In the genomic region with DNA sequence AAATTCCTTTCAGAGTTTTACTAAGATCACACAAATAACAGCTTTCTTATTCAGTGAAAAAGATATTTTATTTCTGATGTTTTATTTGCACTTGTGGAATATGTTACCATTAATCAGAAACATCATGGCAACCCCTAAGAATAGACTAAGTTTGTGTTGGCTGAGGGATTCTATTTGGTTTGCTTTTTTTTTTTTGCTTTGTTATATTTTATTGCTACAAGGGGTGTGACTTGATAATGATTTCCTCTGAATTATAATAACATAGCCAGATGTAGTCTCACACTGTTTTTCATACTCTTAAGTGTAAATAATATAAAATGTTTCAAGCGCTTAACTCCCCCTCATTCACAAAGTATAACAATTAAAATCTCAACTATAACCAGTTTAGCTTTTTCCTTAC, we compare ENCODE assay signal across 20 cellular contexts.
"Had no signal": no experiment of that assay in that cellular context is flagged by ENCODE, and none has a peak within 500 bp of the region (broad histone marks: within the 10 kb centered on the region; RNA-seq: fewer than 3 reads in every experiment).

No MANE protein-coding gene starts in this region.

- ATAC-seq: activated T-cell treated with anti-CD3 and anti-CD28 coated beads, Interleukin-2, amount 50 U/mL, for 4 hours; PC-3; T-helper 17 cell had no signal

- DNase-seq: activated B cell treated with CpG ODN at 0.5 μM for 24 hours; activated CD4-positive, alpha-beta T cell treated with anti-CD3 and anti-CD28 coated beads for 1 hour; activated CD4-positive, alpha-beta T cell treated with anti-CD3 and anti-CD28 coated beads, Interleukin-2, amount 10 ng/mL, durations not matched to agents 24 days and 14 days; activated CD4-positive, alpha-beta T cell treated with anti-CD3 and anti-CD28 coated beads, Interleukin-2, amount 50 U/mL, for 48 hours; activated CD8-positive, alpha-beta memory T cell treated with anti-CD3 and anti-CD28 coated beads for 24 hours; activated gamma-delta T cell; activated naive CD4-positive, alpha-beta T cell treated with anti-CD3 and anti-CD28 coated beads for 36 hours; activated T-cell treated with anti-CD3 and anti-CD28 coated beads, Interleukin-2, amount 50 U/mL, for 4 hours; brain microvascular endothelial cell; MG63; MV-4-11; NCI-H1092 treated with DMSO at 0.1 percent for 48 hours; NCI-H1417 treated with DMSO at 0.1 percent for 48 hours; NCI-H187; NCI-H446; NCI-H524; PC-3; SHP77; T-helper 17 cell; T-helper 9 cell had no signal
